In genomic region chr7:28747404-28747803, GRCh38 we compare ENCODE assay signal across 18 cellular contexts.
"Had no signal": no experiment of that assay in that cellular context is flagged by ENCODE, and none has a peak within 500 bp of the region (broad histone marks: within the 10 kb centered on the region; RNA-seq: fewer than 3 reads in every experiment).

No MANE protein-coding gene starts in this region.

- ATAC-seq: body of pancreas; left cardiac atrium; mucosa of descending colon; natural killer cell; psoas muscle; right lobe of liver; stimulated activated naive B cell treated with anti-CD40 and anti-IgM and Interleukin-4, amounts not matched to agents 10 μg/mL and 1 μg/mL and 100 μg/mL, for 72 hours; upper lobe of right lung had no signal

- H3K4me1 Mint-ChIP-seq: natural killer cell; stimulated activated naive B cell treated with anti-CD40 and anti-IgM and Interleukin-4, amounts not matched to agents 10 μg/mL and 1 μg/mL and 100 μg/mL, for 72 hours had no signal

- H3K4me1 ChIP-seq: body of pancreas, right lobe of liver, spleen, upper lobe of right lung had no signal

- H3K36me3 Mint-ChIP-seq: natural killer cell; stimulated activated naive B cell treated with anti-CD40 and anti-IgM and Interleukin-4, amounts not matched to agents 10 μg/mL and 1 μg/mL and 100 μg/mL, for 72 hours had no signal

- H3K27me3 Mint-ChIP-seq: stimulated activated naive B cell treated with anti-CD40 and anti-IgM and Interleukin-4, amounts not matched to agents 10 μg/mL and 1 μg/mL and 100 μg/mL, for 72 hours had no signal

- H3K4me3 ChIP-seq: body of pancreas, lung, mucosa of descending colon, psoas muscle, right lobe of liver, spleen, upper lobe of right lung had no signal

- H3K27ac Mint-ChIP-seq: natural killer cell; stimulated activated naive B cell treated with anti-CD40 and anti-IgM and Interleukin-4, amounts not matched to agents 10 μg/mL and 1 μg/mL and 100 μg/mL, for 72 hours; T-helper 2 cell treated with Interferon-gamma antibody and Interleukin-4, amounts not matched to agents 5 μg/mL and 100 μg/mL, for 36 hours had no signal

- H3K4me3 Mint-ChIP-seq: natural killer cell; stimulated activated naive B cell treated with anti-CD40 and anti-IgM and Interleukin-4, amounts not matched to agents 10 μg/mL and 1 μg/mL and 100 μg/mL, for 72 hours; T-helper 2 cell treated with Interferon-gamma antibody and Interleukin-4, amounts not matched to agents 5 μg/mL and 100 μg/mL, for 36 hours had no signal

- H3K9me3 ChIP-seq: body of pancreas, mucosa of descending colon, psoas muscle, right lobe of liver, spleen, upper lobe of right lung had no signal

- H3K27ac ChIP-seq: body of pancreas, psoas muscle, right lobe of liver, spleen, upper lobe of right lung had no signal

- H3K27me3 ChIP-seq: body of pancreas, right lobe of liver, spleen, upper lobe of right lung had no signal

- DNase-seq: activated CD4-positive, alpha-beta T cell treated with anti-CD3 and anti-CD28 coated beads, Interleukin-2, amount 50 U/mL, for 4 hours; activated CD4-positive, CD25-positive, alpha-beta regulatory T cell treated with anti-CD3 and anti-CD28 coated beads, Interleukin-2, amount 50 U/mL, for 72 hours; activated naive CD4-positive, alpha-beta T cell treated with anti-CD3 and anti-CD28 coated beads, Interleukin-2, amount 50 U/mL, for 16 hours; activated T-cell treated with anti-CD3 and anti-CD28 coated beads, Interleukin-2, amount 50 U/mL, for 1 hour; body of pancreas; effector CD4-positive, alpha-beta T cell; left cardiac atrium; mucosa of descending colon; natural killer cell; psoas muscle; right lobe of liver; spleen; stimulated activated CD4-positive, alpha-beta T cell treated with anti-CD3 and anti-CD28 coated beads, Interleukin-1b, Interleukin-23, amount 100 ng/mL, for 48 hours; stimulated activated naive B cell treated with anti-CD40 and anti-IgM and Interleukin-4, amounts not matched to agents 10 μg/mL and 1 μg/mL and 100 μg/mL, for 72 hours; SW 1271; upper lobe of right lung had no signal

- H3K9me3 Mint-ChIP-seq: natural killer cell; stimulated activated naive B cell treated with anti-CD40 and anti-IgM and Interleukin-4, amounts not matched to agents 10 μg/mL and 1 μg/mL and 100 μg/mL, for 72 hours; T-helper 2 cell treated with Interferon-gamma antibody and Interleukin-4, amounts not matched to agents 5 μg/mL and 100 μg/mL, for 36 hours had no signal

- H3K36me3 ChIP-seq: right lobe of liver, spleen, upper lobe of right lung had no signal
